In genomic region chrX:106611323-106611681, GRCh38 we compare ENCODE assay signal across 8 cellular contexts. TPM values are rescaled to one million over a fixed set of nuclear protein-coding genes. Genes with fewer than 3 reads are reported as not detected.
A peak's percentile ranks its signal among the peaks of the same experiment; 100 is the strongest.
DNase-seq lines count a peak whose midpoint lies in the region; ATAC-seq and TF ChIP-seq lines count a peak whose summit lies in the region.

No MANE protein-coding gene starts in this region.

- H3K36me3 ChIP-seq in kidney epithelial cell (ENCODE audit: control insufficient read depth, insufficient read depth, low read length): no peaks in the 10 kb centered on the region

- POLR2A ChIA-PET in activated CD8-positive, alpha-beta T cell treated with anti-CD3 and anti-CD28 coated beads, Interleukin-2, amount 10 ng/mL, durations not matched to agents 7 days and 5 days (lab: Charles Lee): interaction anchor here (2.1 kb wide), 1 partner anchor 127 kb away, joined by 6 read pairs; no protein-coding TSS in a partner anchor

- H3K36me3 Mint-ChIP-seq in activated CD8-positive, alpha-beta T cell treated with anti-CD3 and anti-CD28 coated beads, Interleukin-2, amount 10 ng/mL, durations not matched to agents 7 days and 5 days (ENCODE audit: low read depth): no peaks in the 10 kb centered on the region
- H3K36me3 Mint-ChIP-seq in type B pancreatic cell: no peaks in the 10 kb centered on the region

- ATAC-seq in GM18499 (IDR thresholded peaks at IDR 0.05; ENCODE audit: insufficient read depth, unreplicated experiment) (peak; percentile 4), HG02759 (IDR thresholded peaks at IDR 0.05; ENCODE audit: unreplicated experiment) (peak; percentile 21)
- ATAC-seq in activated CD8-positive, alpha-beta T cell treated with anti-CD3 and anti-CD28 coated beads, Interleukin-2, amount 10 ng/mL, durations not matched to agents 7 days and 5 days: peak; percentile 5

- H3K27me3 ChIP-seq in kidney epithelial cell (ENCODE audit: control insufficient read depth, insufficient read depth, low read length): peaks cover 2% of the 10 kb centered on the region

- TF ChIP-seq CTCF in kidney epithelial cell (IDR thresholded peaks at IDR 0.05; ENCODE audit: insufficient read depth, low read length, poor library complexity, severe bottlenecking): no peak
- no peak for TF ChIP-seq CTCF in type B pancreatic cell (conservative IDR thresholded peaks at IDR 0.05)

- H3K4me3 ChIP-seq in kidney epithelial cell (ENCODE audit: low read depth, low read length): peak overlapping the region; percentile 65

- peak overlapping the region; percentile 87 for H3K27ac Mint-ChIP-seq in activated CD8-positive, alpha-beta T cell treated with anti-CD3 and anti-CD28 coated beads, Interleukin-2, amount 10 ng/mL, durations not matched to agents 7 days and 5 days
- peak overlapping the region; percentile 79 for H3K27ac Mint-ChIP-seq in type B pancreatic cell

- H3K4me3 Mint-ChIP-seq in activated CD8-positive, alpha-beta T cell treated with anti-CD3 and anti-CD28 coated beads, Interleukin-2, amount 10 ng/mL, durations not matched to agents 7 days and 5 days: peak overlapping the region; percentile 83
- peak overlapping the region; percentile 92 for H3K4me3 Mint-ChIP-seq in type B pancreatic cell

- no peak for DNase-seq in activated CD8-positive, alpha-beta T cell treated with anti-CD3 and anti-CD28 coated beads, Interleukin-2, amount 10 ng/mL, durations not matched to agents 7 days and 5 days
- DNase-seq in kidney epithelial cell (ENCODE audit: low read depth) (no peak), type B pancreatic cell (ENCODE audit: extremely low spot score, unreplicated experiment) (no peak), NOMO-1 (lab: John Stamatoyannopoulos, UW; ENCODE audit: unreplicated experiment in 2 of 2) (no peak), HPDE6-E6E7 (ENCODE audit: extremely low spot score) (no peak)
- DNase-seq in activated CD8-positive, alpha-beta memory T cell treated with anti-CD3 and anti-CD28 coated beads, Interleukin-2, amount 50 U/mL, for 4 hours: no peak

- H3K9me3 Mint-ChIP-seq in activated CD8-positive, alpha-beta T cell treated with anti-CD3 and anti-CD28 coated beads, Interleukin-2, amount 10 ng/mL, durations not matched to agents 7 days and 5 days (ENCODE audit: insufficient read depth): no peaks in the 10 kb centered on the region
- H3K9me3 Mint-ChIP-seq in type B pancreatic cell: no peaks in the 10 kb centered on the region

- peaks cover 12% of the 10 kb centered on the region for H3K4me1 Mint-ChIP-seq in activated CD8-positive, alpha-beta T cell treated with anti-CD3 and anti-CD28 coated beads, Interleukin-2, amount 10 ng/mL, durations not matched to agents 7 days and 5 days (ENCODE audit: low read depth)
- H3K4me1 Mint-ChIP-seq in type B pancreatic cell (ENCODE audit: unreplicated experiment): peaks cover 4% of the 10 kb centered on the region

- CTCF ChIA-PET in activated CD8-positive, alpha-beta T cell treated with anti-CD3 and anti-CD28 coated beads, Interleukin-2, amount 10 ng/mL, durations not matched to agents 7 days and 5 days (lab: Charles Lee): interaction anchor here (1.6 kb wide), 1 partner anchor 130 kb away, joined by 4 read pairs; no protein-coding TSS in a partner anchor

- H3K27me3 Mint-ChIP-seq in activated CD8-positive, alpha-beta T cell treated with anti-CD3 and anti-CD28 coated beads, Interleukin-2, amount 10 ng/mL, durations not matched to agents 7 days and 5 days (ENCODE audit: low read depth): no peaks in the 10 kb centered on the region
- peaks cover 26% of the 10 kb centered on the region for H3K27me3 Mint-ChIP-seq in type B pancreatic cell

RNA-seq across cellular contexts. Expression of gene RADX, which starts 0.5 kb away (rescaled TPM):
- total RNA-seq in activated CD8-positive, alpha-beta T cell treated with anti-CD3 and anti-CD28 coated beads, Interleukin-2, amount 10 ng/mL, durations not matched to agents 7 days and 5 days: 1 to 10 TPM; 3.6 to 4.3 TPM
- total RNA-seq in kidney epithelial cell (3.6 and 10.0 TPM in 2 replicates), type B pancreatic cell (ENCODE audit: low replicate concordance) (5.3 and 7.2 TPM in 2 replicates)
